In genomic region chr17:1626333-1626732, GRCh38 we compare ENCODE assay signal across 11 cellular contexts. TPM values are rescaled to one million over a fixed set of nuclear protein-coding genes. Genes with fewer than 3 reads are reported as not detected.
DNase-seq lines count a peak whose midpoint lies in the region; ATAC-seq and TF ChIP-seq lines count a peak whose summit lies in the region.
"Had no signal": no experiment of that assay in that cellular context is flagged by ENCODE, and none has a peak within 500 bp of the region (broad histone marks: within the 10 kb centered on the region; RNA-seq: fewer than 3 reads in every experiment).

No MANE protein-coding gene starts in this region.

- no peak overlapping the region for H3K27ac ChIP-seq in CD8-positive, alpha-beta T cell (ENCODE audit: low read depth, low read length)
- peak overlapping the region; percentile 96 for H3K27ac ChIP-seq in OCI-LY1 (ENCODE audit: low read depth, low read length, poor library complexity, severe bottlenecking)

- no peaks in the 10 kb centered on the region for H3K9me3 ChIP-seq in CD8-positive, alpha-beta T cell (ENCODE audit: low read length)
- no peaks in the 10 kb centered on the region for H3K9me3 ChIP-seq in OCI-LY1 (ENCODE audit: low read length)

- H3K36me3 ChIP-seq in CD8-positive, alpha-beta T cell (ENCODE audit: insufficient read depth, low read length): no peaks in the 10 kb centered on the region
- H3K36me3 ChIP-seq in OCI-LY1 (ENCODE audit: insufficient read depth, low read length): peaks cover 55% of the 10 kb centered on the region

- H3K9me2 ChIP-seq in OCI-LY1 (ENCODE audit: low read depth, low read length): no peaks in the 10 kb centered on the region

- H3K9ac ChIP-seq in OCI-LY1 (ENCODE audit: low read length): peak overlapping the region; percentile 92

- no peak overlapping the region for H2AFZ ChIP-seq in OCI-LY1 (ENCODE audit: low read length)

- H3K4me1 ChIP-seq in CD8-positive, alpha-beta T cell (ENCODE audit: insufficient read depth, low read length): peaks cover 20% of the 10 kb centered on the region
- peaks cover 39% of the 10 kb centered on the region for H3K4me1 ChIP-seq in OCI-LY1 (ENCODE audit: insufficient read depth, low read length, severe bottlenecking)

- peak overlapping the region; percentile 82 for H3K4me3 Mint-ChIP-seq in CD8-positive, alpha-beta T cell
- H3K4me3 Mint-ChIP-seq in osteocyte (ENCODE audit: unreplicated experiment): peak overlapping the region; percentile 51
- no peak overlapping the region for H3K4me3 Mint-ChIP-seq in activated CD8-positive, alpha-beta T cell treated with anti-CD3 and anti-CD28 coated beads for 36 hours

- no peak for ATAC-seq in CD8-positive, alpha-beta T cell
- ATAC-seq in HG03175 (IDR thresholded peaks at IDR 0.05; ENCODE audit: unreplicated experiment) (no peak), GM21619 (IDR thresholded peaks at IDR 0.05; ENCODE audit: unreplicated experiment) (no peak)
- ATAC-seq in activated CD8-positive, alpha-beta T cell treated with anti-CD3 and anti-CD28 coated beads for 36 hours: no peak
- ATAC-seq: HCT116; SK-N-SH treated with all-trans-retinoic acid at 6 μM for 48 hours; stimulated activated naive CD8-positive, alpha-beta T cell treated with anti-CD3 and anti-CD28 coated beads, Interleukin-15, Interleukin-2, amounts not matched to agents 100 U/mL and 50 U/mL, for 24 hours had no signal

- no peaks in the 10 kb centered on the region for H4K20me1 ChIP-seq in OCI-LY1 (ENCODE audit: insufficient read depth, low read length)

- peaks cover 24% of the 10 kb centered on the region for H3K79me2 ChIP-seq in OCI-LY1 (ENCODE audit: insufficient read depth, low read length)

- intact Hi-C loops in CD8-positive, alpha-beta T cell (cut with DNase I, micrococcal nuclease): loop anchor here in 1 of 2 experiments (5.0 kb wide), 1 partner anchor 369 kb away; no protein-coding TSS in a partner anchor
- intact Hi-C loops in activated CD8-positive, alpha-beta T cell treated with anti-CD3 and anti-CD28 coated beads for 36 hours (cut with micrococcal nuclease): no loop called here

- H3K4me3 ChIP-seq in CD8-positive, alpha-beta T cell (ENCODE audit: low read depth, low read length): no peak overlapping the region
- H3K4me3 ChIP-seq in OCI-LY1 (ENCODE audit: low read depth, low read length, poor library complexity, severe bottlenecking): peak overlapping the region; percentile 92
- H3K4me3 ChIP-seq in fibroblast of mammary gland (ENCODE audit: control insufficient read depth, low read depth, low read length): no peak overlapping the region

- peaks cover 3% of the 10 kb centered on the region for H3K36me3 Mint-ChIP-seq in CD8-positive, alpha-beta T cell
- no peaks in the 10 kb centered on the region for H3K36me3 Mint-ChIP-seq in osteocyte (ENCODE audit: unreplicated experiment)
- H3K36me3 Mint-ChIP-seq in activated CD8-positive, alpha-beta T cell treated with anti-CD3 and anti-CD28 coated beads for 36 hours (ENCODE audit: low read depth): no peaks in the 10 kb centered on the region

- peaks cover 19% of the 10 kb centered on the region for H3K4me1 Mint-ChIP-seq in CD8-positive, alpha-beta T cell (ENCODE audit: low read depth)
- H3K4me1 Mint-ChIP-seq in osteocyte (ENCODE audit: unreplicated experiment): peaks cover 17% of the 10 kb centered on the region
- peaks cover 11% of the 10 kb centered on the region for H3K4me1 Mint-ChIP-seq in activated CD8-positive, alpha-beta T cell treated with anti-CD3 and anti-CD28 coated beads for 36 hours (ENCODE audit: low read depth)

- H3K27ac Mint-ChIP-seq in CD8-positive, alpha-beta T cell: no peak overlapping the region
- peak overlapping the region; percentile 64 for H3K27ac Mint-ChIP-seq in osteocyte (ENCODE audit: unreplicated experiment)
- H3K27ac Mint-ChIP-seq in activated CD8-positive, alpha-beta T cell treated with anti-CD3 and anti-CD28 coated beads for 36 hours: no peak overlapping the region

- CTCF ChIA-PET in CD8-positive, alpha-beta T cell (lab: Charles Lee): interaction anchor here (0.6 kb wide), 1 partner anchor 17 kb away, joined by 3 read pairs; no protein-coding TSS in a partner anchor
- CTCF ChIA-PET in activated CD8-positive, alpha-beta T cell treated with anti-CD3 and anti-CD28 coated beads for 36 hours (lab: Charles Lee): interaction anchor here (15.2 kb wide), 1 partner anchor 51 kb away, joined by 243 read pairs; no protein-coding TSS in a partner anchor

- no peak for DNase-seq in CD8-positive, alpha-beta T cell
- DNase-seq in fibroblast of mammary gland (ENCODE audit: low read depth) (peak; percentile 16), osteocyte (ENCODE audit: extremely low spot score, unreplicated experiment) (no peak), DMS53 treated with DMSO at 0.1 percent for 48 hours (lab: John Stamatoyannopoulos, UW; ENCODE audit: unreplicated experiment) (no peak)
- DNase-seq in activated CD8-positive, alpha-beta T cell treated with anti-CD3 and anti-CD28 coated beads for 36 hours: no peak
- DNase-seq: stimulated activated naive CD8-positive, alpha-beta T cell treated with anti-CD3 and anti-CD28 coated beads, Interleukin-15, Interleukin-2, amounts not matched to agents 100 U/mL and 50 U/mL, for 24 hours had no signal

- H3K27me3 ChIP-seq in CD8-positive, alpha-beta T cell (ENCODE audit: insufficient read depth, low read length): no peaks in the 10 kb centered on the region
- H3K27me3 ChIP-seq in OCI-LY1 (ENCODE audit: insufficient read depth, low read length): no peaks in the 10 kb centered on the region

- H3K4me2 ChIP-seq in OCI-LY1 (ENCODE audit: low read length): peak overlapping the region; percentile 96

- POLR2A ChIA-PET in CD8-positive, alpha-beta T cell (lab: Charles Lee): no interaction called here
- POLR2A ChIA-PET in activated CD8-positive, alpha-beta T cell treated with anti-CD3 and anti-CD28 coated beads for 36 hours (lab: Charles Lee): interaction anchor here (1.1 to 2.5 kb wide), 3 partner anchors 11 to 52 kb away, joined by 5 to 7 read pairs (median 6); no protein-coding TSS in a partner anchor

- H3K27me3 Mint-ChIP-seq in CD8-positive, alpha-beta T cell (ENCODE audit: low read depth): no peaks in the 10 kb centered on the region
- peaks cover 22% of the 10 kb centered on the region for H3K27me3 Mint-ChIP-seq in osteocyte (ENCODE audit: unreplicated experiment)
- H3K27me3 Mint-ChIP-seq in activated CD8-positive, alpha-beta T cell treated with anti-CD3 and anti-CD28 coated beads for 36 hours: peaks cover 8% of the 10 kb centered on the region

- H3F3A ChIP-seq in OCI-LY1 (ENCODE audit: insufficient read depth, low read length): no peaks in the 10 kb centered on the region

- no peak for TF ChIP-seq CTCF in CD8-positive, alpha-beta T cell (IDR thresholded peaks at IDR 0.05)
- TF ChIP-seq CTCF in OCI-LY1 (IDR thresholded peaks at IDR 0.05; ENCODE audit: low read length) (no peak), fibroblast of mammary gland (conservative IDR thresholded peaks at IDR 0.05; ENCODE audit: control insufficient read depth, insufficient read depth, low read depth, low read length) (no peak), osteocyte (IDR thresholded peaks at IDR 0.05) (no peak)
- no peak for TF ChIP-seq CTCF in activated CD8-positive, alpha-beta T cell treated with anti-CD3 and anti-CD28 coated beads for 36 hours (IDR thresholded peaks at IDR 0.05)

- no peaks in the 10 kb centered on the region for H3K9me3 Mint-ChIP-seq in CD8-positive, alpha-beta T cell
- no peaks in the 10 kb centered on the region for H3K9me3 Mint-ChIP-seq in osteocyte (ENCODE audit: unreplicated experiment)
- H3K9me3 Mint-ChIP-seq in activated CD8-positive, alpha-beta T cell treated with anti-CD3 and anti-CD28 coated beads for 36 hours: no peaks in the 10 kb centered on the region

RNA-seq across cellular contexts. Expression of gene SLC43A2, which starts 2.3 kb away (rescaled TPM):
- 10 to 100 TPM in 1 of 2 experiments, 1 to 10 TPM in 1; 9.7 to 14.9 TPM for total RNA-seq in CD8-positive, alpha-beta T cell
- total RNA-seq in osteocyte: 4.7 and 7.3 TPM in 2 replicates
- total RNA-seq in activated CD8-positive, alpha-beta T cell treated with anti-CD3 and anti-CD28 coated beads for 36 hours: 1 to 10 TPM; 5.6 to 5.7 TPM

RNA-seq across cellular contexts. Expression of gene SCARF1, which starts 19.2 kb away (rescaled TPM):
- total RNA-seq in CD8-positive, alpha-beta T cell: under 1 TPM; 0.25 to 0.49 TPM
- 0.21 and 0.64 TPM in 2 replicates for total RNA-seq in osteocyte
- total RNA-seq in activated CD8-positive, alpha-beta T cell treated with anti-CD3 and anti-CD28 coated beads for 36 hours: 1 to 10 TPM; 3.2 to 4.1 TPM

RNA-seq across cellular contexts. Expression of gene RILP, which starts 23.3 kb away (rescaled TPM):
- 1 to 10 TPM; 1.1 to 1.4 TPM for total RNA-seq in CD8-positive, alpha-beta T cell
- 1.2 and 2.6 TPM in 2 replicates for total RNA-seq in osteocyte
- 1 to 10 TPM; 5.3 to 6.1 TPM for total RNA-seq in activated CD8-positive, alpha-beta T cell treated with anti-CD3 and anti-CD28 coated beads for 36 hours

RNA-seq across cellular contexts. Expression of gene PRPF8, which starts 58.3 kb away (rescaled TPM):
- 100 to 1,000 TPM; 572 to 611 TPM for total RNA-seq in CD8-positive, alpha-beta T cell
- 238 and 262 TPM in 2 replicates for total RNA-seq in osteocyte
- total RNA-seq in activated CD8-positive, alpha-beta T cell treated with anti-CD3 and anti-CD28 coated beads for 36 hours: 100 to 1,000 TPM; 370 to 428 TPM
